Comparison of ENCODE assay signal across 1 cellular context in the genomic region with DNA sequence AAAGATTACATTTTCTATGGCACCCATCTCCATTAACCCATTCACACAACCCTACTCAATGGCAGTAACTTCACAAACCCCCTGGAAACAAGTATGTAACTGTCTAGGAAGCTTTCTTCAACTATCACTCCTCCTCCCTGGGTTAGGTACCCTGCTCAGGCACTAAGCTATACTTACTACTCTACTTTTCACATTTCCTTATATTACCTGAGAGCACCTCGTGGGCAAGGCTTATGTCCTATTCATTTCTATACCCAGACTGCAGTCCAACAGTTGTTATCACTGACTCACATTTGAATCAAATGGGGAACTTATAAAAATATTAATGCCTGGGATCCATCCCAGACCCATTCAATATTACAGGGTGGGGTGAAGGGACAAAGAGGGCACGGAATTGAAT.
TF ChIP-seq lines count a peak whose summit lies in the region.

No MANE protein-coding gene starts in this region.

TF ChIP-seq in IMR-90, 13 proteins besides CTCF, POLR2A, EP300 and RAD21:
- TF ChIP-seq, protein P1, sequence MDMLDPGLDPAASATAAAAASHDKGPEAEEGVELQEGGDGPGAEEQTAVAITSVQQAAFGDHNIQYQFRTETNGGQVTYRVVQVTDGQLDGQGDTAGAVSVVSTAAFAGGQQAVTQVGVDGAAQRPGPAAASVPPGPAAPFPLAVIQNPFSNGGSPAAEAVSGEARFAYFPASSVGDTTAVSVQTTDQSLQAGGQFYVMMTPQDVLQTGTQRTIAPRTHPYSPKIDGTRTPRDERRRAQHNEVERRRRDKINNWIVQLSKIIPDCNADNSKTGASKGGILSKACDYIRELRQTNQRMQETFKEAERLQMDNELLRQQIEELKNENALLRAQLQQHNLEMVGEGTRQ (IDR thresholded peaks at IDR 0.05; ENCODE audit: low read depth, low read length): no peak
- TF ChIP-seq NFE2L2 (IDR thresholded peaks at IDR 0.05; ENCODE audit: low read depth, low read length) (no peak), MAZ (IDR thresholded peaks at IDR 0.05; ENCODE audit: borderline replicate concordance, low read depth, low read length) (no peak), MXI1 (IDR thresholded peaks at IDR 0.05; ENCODE audit: borderline replicate concordance, low read depth, low read length) (no peak), SMC3 (IDR thresholded peaks at IDR 0.05; ENCODE audit: low read depth, low read length) (no peak), CHD1 (IDR thresholded peaks at IDR 0.05; ENCODE audit: low read depth, low read length) (no peak), RCOR1 (IDR thresholded peaks at IDR 0.05; ENCODE audit: insufficient replicate concordance, low read length) (no peak), RFX5 (IDR thresholded peaks at IDR 0.05; ENCODE audit: low read depth, low read length) (no peak), FOS (IDR thresholded peaks at IDR 0.05; ENCODE audit: low read depth, low read length) (no peak), BHLHE40 (IDR thresholded peaks at IDR 0.05; ENCODE audit: low read depth, low read length) (no peak), MAFK (IDR thresholded peaks at IDR 0.05; ENCODE audit: low read depth, low read length) (no peak), CEBPB (IDR thresholded peaks at IDR 0.05; ENCODE audit: low read depth, low read length) (no peak)
- TF ChIP-seq, protein P2, sequence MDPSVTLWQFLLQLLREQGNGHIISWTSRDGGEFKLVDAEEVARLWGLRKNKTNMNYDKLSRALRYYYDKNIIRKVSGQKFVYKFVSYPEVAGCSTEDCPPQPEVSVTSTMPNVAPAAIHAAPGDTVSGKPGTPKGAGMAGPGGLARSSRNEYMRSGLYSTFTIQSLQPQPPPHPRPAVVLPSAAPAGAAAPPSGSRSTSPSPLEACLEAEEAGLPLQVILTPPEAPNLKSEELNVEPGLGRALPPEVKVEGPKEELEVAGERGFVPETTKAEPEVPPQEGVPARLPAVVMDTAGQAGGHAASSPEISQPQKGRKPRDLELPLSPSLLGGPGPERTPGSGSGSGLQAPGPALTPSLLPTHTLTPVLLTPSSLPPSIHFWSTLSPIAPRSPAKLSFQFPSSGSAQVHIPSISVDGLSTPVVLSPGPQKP (IDR thresholded peaks at IDR 0.05; ENCODE audit: borderline replicate concordance, low read depth, low read length): no peak
